ENCODE assay signal across 19 cellular contexts in genomic region chr4:171007618-171008390, GRCh38.
A peak's percentile ranks its signal among the peaks of the same experiment; 100 is the strongest.
DNase-seq lines count a peak whose midpoint lies in the region; ATAC-seq and TF ChIP-seq lines count a peak whose summit lies in the region.
"Had no signal": no experiment of that assay in that cellular context is flagged by ENCODE, and none has a peak within 500 bp of the region (broad histone marks: within the 10 kb centered on the region; RNA-seq: fewer than 3 reads in every experiment).

No MANE protein-coding gene starts in this region.

- peak overlapping the region; percentile 56 for H2AFZ ChIP-seq in H9 (ENCODE audit: low read length)

- no peak overlapping the region for H2BK120ac ChIP-seq in H9 (ENCODE audit: low read depth, low read length, poor library complexity, severe bottlenecking)

- peaks cover 0 to 16% (median 8%) of the 10 kb centered on the region in 11 experiments; a peak in 11 of 22 replicates for H3K9me3 ChIP-seq in BLaER1 treated with 17β-estradiol and CSF1 and Interleukin-3, amounts not matched to agents 10 nM and 100 nM (replicated peaks in 1 of 11)
- peaks cover 16% of the 10 kb centered on the region for H3K9me3 ChIP-seq in H9 (ENCODE audit: control insufficient read depth, low read depth, low read length)
- H3K9me3 ChIP-seq: A549, Peyer's patch, SJSA1 had no signal

- H3T11ph ChIP-seq in H9 (ENCODE audit: low read length): no peak overlapping the region

- H3K4me3 Mint-ChIP-seq in H9 (no peak overlapping the region), WTC11 (no peak overlapping the region), HFFc6 (no peak overlapping the region)
- no peak overlapping the region for H3K4me3 Mint-ChIP-seq in stimulated activated effector memory CD8-positive, alpha-beta T cell treated with anti-CD3 and anti-CD28 coated beads, Interleukin-12 subunit alpha, Interleukin-12 subunit beta, amount 100 ng/mL, for 72 hours
- H3K4me3 Mint-ChIP-seq: CD8-positive, alpha-beta T cell had no signal

- H3K27ac ChIP-seq in BLaER1 treated with 17β-estradiol and CSF1 and Interleukin-3, amounts not matched to agents 10 nM and 100 nM: peak overlapping the region in 4 of 11 experiments; percentile 5 to 55 (median 36); a peak in 6 of 22 replicates
- H3K27ac ChIP-seq in H9 (ENCODE audit: insufficient read length, low read depth, low read length): no peak overlapping the region
- H3K27ac ChIP-seq: A549, Peyer's patch, SJSA1 had no signal

- no peaks in the 10 kb centered on the region for H3K27me3 ChIP-seq in BLaER1 treated with 17β-estradiol and CSF1 and Interleukin-3, amounts not matched to agents 10 nM and 100 nM
- H3K27me3 ChIP-seq in H9 (ENCODE audit: insufficient read depth, low read length): no peaks in the 10 kb centered on the region
- H3K27me3 ChIP-seq: Peyer's patch, SJSA1 had no signal

- H4K5ac ChIP-seq in H9 (ENCODE audit: insufficient read length, low read depth, low read length): no peak overlapping the region

- no peaks in the 10 kb centered on the region for H3K23me2 ChIP-seq in H9 (ENCODE audit: insufficient read length, low read depth, low read length, poor library complexity, severe bottlenecking)

- POLR2A ChIA-PET in WTC11 (lab: Charles Lee): no interaction called here

- peaks cover 5 to 16% (median 8%) of the 10 kb centered on the region in 10 experiments; a peak in 12 of 20 replicates for H3K4me1 ChIP-seq in BLaER1 treated with 17β-estradiol and CSF1 and Interleukin-3, amounts not matched to agents 10 nM and 100 nM
- no peaks in the 10 kb centered on the region for H3K4me1 ChIP-seq in H9 (ENCODE audit: insufficient read depth, low read length)
- H3K4me1 ChIP-seq: A549, Peyer's patch, SJSA1 had no signal

- intact Hi-C loops in cardiac septum (cut with DNase I): no loop called here

- H4K91ac ChIP-seq in H9 (ENCODE audit: insufficient read length, low read depth, low read length): no peak overlapping the region

- TF ChIP-seq CTCF in H9 (conservative IDR thresholded peaks at IDR 0.05) (peak; percentile 34; the same call in 2 of the 3 replicates), WTC11 (IDR thresholded peaks at IDR 0.05) (no peak), GM20000 (IDR thresholded peaks at IDR 0.05; ENCODE audit: extremely low read depth, missing control alignments) (no peak), HFFc6 (IDR thresholded peaks at IDR 0.05) (no peak)

- no peak overlapping the region for H2BK15ac ChIP-seq in H9 (ENCODE audit: low read depth, low read length)

- H3K27ac Mint-ChIP-seq in H9 (peak overlapping the region in 2 of 3 experiments; percentile 76 to 98; a peak in 5 of 7 replicates), WTC11 (peak overlapping the region; percentile 93), HFFc6 (no peak overlapping the region)
- H3K27ac Mint-ChIP-seq in stimulated activated effector memory CD8-positive, alpha-beta T cell treated with anti-CD3 and anti-CD28 coated beads, Interleukin-12 subunit alpha, Interleukin-12 subunit beta, amount 100 ng/mL, for 72 hours: no peak overlapping the region
- H3K27ac Mint-ChIP-seq: CD8-positive, alpha-beta T cell had no signal

- H3K18ac ChIP-seq in H9 (ENCODE audit: insufficient read length, low read depth, low read length): no peak overlapping the region

- no peak overlapping the region for H3K4ac ChIP-seq in H9 (ENCODE audit: low read depth, low read length)

- H3K36me3 Mint-ChIP-seq in H9 (ENCODE audit: insufficient read depth in 1 of 3, low read depth in 3 of 3) (peaks cover 15 to 25% (median 16%) of the 10 kb centered on the region in 3 experiments), WTC11 (peaks cover 29% of the 10 kb centered on the region), HFFc6 (ENCODE audit: low read depth) (no peaks in the 10 kb centered on the region)
- no peaks in the 10 kb centered on the region for H3K36me3 Mint-ChIP-seq in stimulated activated effector memory CD8-positive, alpha-beta T cell treated with anti-CD3 and anti-CD28 coated beads, Interleukin-12 subunit alpha, Interleukin-12 subunit beta, amount 100 ng/mL, for 72 hours
- H3K36me3 Mint-ChIP-seq: CD8-positive, alpha-beta T cell had no signal

- H3K27me3 Mint-ChIP-seq in H9 (ENCODE audit: low read depth) (no peaks in the 10 kb centered on the region), WTC11 (ENCODE audit: low read depth) (no peaks in the 10 kb centered on the region; the same call in 1 of the 2 replicates), HFFc6 (ENCODE audit: insufficient read depth) (no peaks in the 10 kb centered on the region)

- CTCF ChIA-PET in WTC11 (lab: Charles Lee): interaction anchor here (0.8 to 2.0 kb wide), 2 partner anchors 17 to 179 kb away, joined by 3 to 5 read pairs; no protein-coding TSS in a partner anchor

- no peak overlapping the region for H2BK5ac ChIP-seq in H9 (ENCODE audit: insufficient read length, low read length)

- no peaks in the 10 kb centered on the region for H4K20me1 ChIP-seq in BLaER1 treated with 17β-estradiol and CSF1 and Interleukin-3, amounts not matched to agents 10 nM and 100 nM
- no peaks in the 10 kb centered on the region for H4K20me1 ChIP-seq in H9 (ENCODE audit: control insufficient read depth, insufficient read depth, insufficient read length)

- no peak overlapping the region for H3K56ac ChIP-seq in H9 (ENCODE audit: insufficient read length, low read depth, low read length)

- H2AK5ac ChIP-seq in H9 (ENCODE audit: insufficient read length, low read length): no peak overlapping the region

- peaks cover 14 to 17% of the 10 kb centered on the region in 2 experiments for H3K9me3 Mint-ChIP-seq in H9
- peaks cover 29% of the 10 kb centered on the region for H3K9me3 Mint-ChIP-seq in WTC11
- H3K9me3 Mint-ChIP-seq in HFFc6: peaks cover 36% of the 10 kb centered on the region
- H3K9me3 Mint-ChIP-seq in stimulated activated effector memory CD8-positive, alpha-beta T cell treated with anti-CD3 and anti-CD28 coated beads, Interleukin-12 subunit alpha, Interleukin-12 subunit beta, amount 100 ng/mL, for 72 hours: peaks cover 22% of the 10 kb centered on the region

- no peak overlapping the region for H2BK12ac ChIP-seq in H9 (ENCODE audit: insufficient read length, low read depth, low read length)

- no peak overlapping the region for H3K9ac ChIP-seq in BLaER1 treated with 17β-estradiol and CSF1 and Interleukin-3, amounts not matched to agents 10 nM and 100 nM
- H3K9ac ChIP-seq in H9 (ENCODE audit: extremely low read depth, insufficient read length, low read length): no peak overlapping the region

- H3K14ac ChIP-seq in H9 (ENCODE audit: insufficient read depth, low read length): no peak overlapping the region

- no peaks in the 10 kb centered on the region for H3K79me2 ChIP-seq in H9 (ENCODE audit: insufficient read depth, low read length)

- H3K36me3 ChIP-seq in BLaER1 treated with 17β-estradiol and CSF1 and Interleukin-3, amounts not matched to agents 10 nM and 100 nM: no peaks in the 10 kb centered on the region
- H3K36me3 ChIP-seq: Peyer's patch, SJSA1 had no signal

- H4K8ac ChIP-seq in H9 (replicated peaks; ENCODE audit: insufficient read length, low read depth, low read length): no peak overlapping the region

- H2BK20ac ChIP-seq in H9 (ENCODE audit: low read depth, low read length, poor library complexity, severe bottlenecking): no peak overlapping the region

- no peak overlapping the region for H3K23ac ChIP-seq in H9 (ENCODE audit: insufficient read length, low read depth, low read length)

- H3K4me1 Mint-ChIP-seq in H9 (peaks cover 11 to 15% of the 10 kb centered on the region in 2 experiments), WTC11 (peaks cover 14% of the 10 kb centered on the region), HFFc6 (ENCODE audit: low read depth) (no peaks in the 10 kb centered on the region)
- H3K4me1 Mint-ChIP-seq in stimulated activated effector memory CD8-positive, alpha-beta T cell treated with anti-CD3 and anti-CD28 coated beads, Interleukin-12 subunit alpha, Interleukin-12 subunit beta, amount 100 ng/mL, for 72 hours: no peaks in the 10 kb centered on the region

- H3K4me2 ChIP-seq in BLaER1 treated with 17β-estradiol and CSF1 and Interleukin-3, amounts not matched to agents 10 nM and 100 nM: peak overlapping the region; percentile 9 to 77 (median 36); a peak in 17 of 22 replicates
- no peak overlapping the region for H3K4me2 ChIP-seq in H9 (ENCODE audit: insufficient read depth, insufficient read length, low read length)
- H3K4me2 ChIP-seq: A549 had no signal

- ATAC-seq in HG03432 (IDR thresholded peaks at IDR 0.05; ENCODE audit: unreplicated experiment) (peak; percentile 56), WTC11 (peak; percentile 76)
- ATAC-seq in stimulated activated effector memory CD8-positive, alpha-beta T cell treated with anti-CD3 and anti-CD28 coated beads, Interleukin-12 subunit alpha, Interleukin-12 subunit beta, amount 100 ng/mL, for 72 hours: no peak
- ATAC-seq: A549; CD8-positive, alpha-beta T cell had no signal

- DNase-seq in H9 (no peak), WTC11 (ENCODE audit: low spot score) (no peak), GM20000 (ENCODE audit: low spot score) (no peak), HFFc6 (no peak), cardiac septum (ENCODE audit: low spot score) (no peak)
- no peak for DNase-seq in stimulated activated effector memory CD8-positive, alpha-beta T cell treated with anti-CD3 and anti-CD28 coated beads, Interleukin-12 subunit alpha, Interleukin-12 subunit beta, amount 100 ng/mL, for 72 hours (ENCODE audit: low spot score in 2 of 2)
- DNase-seq: CD8-positive, alpha-beta T cell; HCEC 1CT; NCI-H1417 treated with DMSO at 0.1 percent for 48 hours; NCI-H1930; NCI-H345; NCI-H524 treated with DMSO at 0.1 percent for 48 hours; Peyer's patch; SW 1271; T-helper 2 cell had no signal

- no peak overlapping the region for H3K4me3 ChIP-seq in BLaER1 treated with 17β-estradiol and CSF1 and Interleukin-3, amounts not matched to agents 10 nM and 100 nM
- H3K4me3 ChIP-seq: A549, Peyer's patch, SJSA1 had no signal

- H3K79me1 ChIP-seq in H9 (ENCODE audit: insufficient read depth, low read depth, low read length, poor library complexity, severe bottlenecking): no peaks in the 10 kb centered on the region

- WGBS in H9 (ENCODE audit: extremely low coverage, insufficient read length, low lambda C conversion rate): no CpG with 5 or more reads among the region's 3 CpGs

TF ChIP-seq in WTC11, 78 proteins besides CTCF, POLR2A, EP300 and RAD21 (continues in another document):
- TF ChIP-seq TEAD4 (CRISPR knock-in tag; IDR thresholded peaks at IDR 0.05) (no peak), RORB (CRISPR knock-in tag; IDR thresholded peaks at IDR 0.05) (no peak), FOXJ3 (CRISPR knock-in tag; IDR thresholded peaks at IDR 0.05; ENCODE audit: borderline replicate concordance) (no peak)

Comparison
In these comparisons a context has a peak if more than half of its experiments do, and no peak if none do; other contexts are left out.
1. H3K27ac Mint-ChIP-seq: peak in H9 (2 of 3) and WTC11 (single experiment); none in HFFc6 (single experiment) and stimulated activated effector memory CD8-positive, alpha-beta T cell treated with anti-CD3 and anti-CD28 coated beads, Interleukin-12 subunit alpha, Interleukin-12 subunit beta, amount 100 ng/mL, for 72 hours (single experiment).